ENCODE assay signal across 18 cellular contexts in the genomic region with DNA sequence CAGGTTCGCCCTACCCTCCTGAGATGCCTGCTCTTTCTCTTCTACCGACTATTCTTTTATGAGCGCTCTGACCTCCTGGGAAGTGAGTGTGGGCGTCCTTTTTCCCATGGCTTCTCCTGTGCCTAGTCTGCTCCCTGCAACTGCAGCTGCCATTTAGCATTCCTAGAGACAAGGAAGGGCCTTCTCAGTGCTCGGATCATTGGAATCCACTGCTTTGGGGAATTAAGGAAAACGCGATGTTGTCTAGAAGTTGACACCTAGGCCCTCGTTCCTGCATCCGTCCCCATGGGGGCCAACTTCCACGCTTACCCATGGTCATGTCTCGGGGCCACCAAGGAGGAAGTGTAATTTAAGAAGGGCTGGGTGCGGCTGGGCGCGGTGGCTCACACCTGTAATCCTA.
DNase-seq lines count a peak whose midpoint lies in the region; ATAC-seq and TF ChIP-seq lines count a peak whose summit lies in the region.
"Had no signal": no experiment of that assay in that cellular context is flagged by ENCODE, and none has a peak within 500 bp of the region (broad histone marks: within the 10 kb centered on the region; RNA-seq: fewer than 3 reads in every experiment).

No MANE protein-coding gene starts in this region.

- H3K36me3 Mint-ChIP-seq in activated naive CD4-positive, alpha-beta T cell treated with anti-CD3 and anti-CD28 coated beads, Interleukin-2, amount 50 U/mL, for 24 hours = peaks cover 5% of the 10 kb centered on the region
- peaks cover 14% of the 10 kb centered on the region for H3K36me3 Mint-ChIP-seq in activated naive CD4-positive, alpha-beta T cell treated with anti-CD3 and anti-CD28 coated beads, Interleukin-2, amount 10 ng/mL, durations not matched to agents 7 days and 5 days
- peaks cover 59% of the 10 kb centered on the region for H3K36me3 Mint-ChIP-seq in Caco-2 (ENCODE audit: insufficient read depth, unreplicated experiment)
- peaks cover 22% of the 10 kb centered on the region for H3K36me3 Mint-ChIP-seq in central memory CD8-positive, alpha-beta T cell (ENCODE audit: insufficient read depth)
- peaks cover 13% of the 10 kb centered on the region for H3K36me3 Mint-ChIP-seq in progenitor cell of endocrine pancreas (ENCODE audit: insufficient read depth)

- no peaks in the 10 kb centered on the region for H3K27me3 Mint-ChIP-seq in activated naive CD4-positive, alpha-beta T cell treated with anti-CD3 and anti-CD28 coated beads, Interleukin-2, amount 50 U/mL, for 24 hours
- no peaks in the 10 kb centered on the region for H3K27me3 Mint-ChIP-seq in activated naive CD4-positive, alpha-beta T cell treated with anti-CD3 and anti-CD28 coated beads, Interleukin-2, amount 10 ng/mL, durations not matched to agents 7 days and 5 days
- H3K27me3 Mint-ChIP-seq in Caco-2 (ENCODE audit: insufficient read depth, unreplicated experiment) = no peaks in the 10 kb centered on the region
- H3K27me3 Mint-ChIP-seq in central memory CD8-positive, alpha-beta T cell = no peaks in the 10 kb centered on the region
- H3K27me3 Mint-ChIP-seq in progenitor cell of endocrine pancreas = no peaks in the 10 kb centered on the region

- H3K4me1 Mint-ChIP-seq in activated naive CD4-positive, alpha-beta T cell treated with anti-CD3 and anti-CD28 coated beads, Interleukin-2, amount 50 U/mL, for 24 hours = peaks cover 15% of the 10 kb centered on the region
- peaks cover 15% of the 10 kb centered on the region for H3K4me1 Mint-ChIP-seq in activated naive CD4-positive, alpha-beta T cell treated with anti-CD3 and anti-CD28 coated beads, Interleukin-2, amount 10 ng/mL, durations not matched to agents 7 days and 5 days
- no peaks in the 10 kb centered on the region for H3K4me1 Mint-ChIP-seq in Caco-2 (ENCODE audit: low read depth, unreplicated experiment)
- H3K4me1 Mint-ChIP-seq in central memory CD8-positive, alpha-beta T cell = peaks cover 29% of the 10 kb centered on the region
- no peaks in the 10 kb centered on the region for H3K4me1 Mint-ChIP-seq in progenitor cell of endocrine pancreas (ENCODE audit: low read depth)

- no peak for TF ChIP-seq CTCF in Caco-2 (IDR thresholded peaks at IDR 0.05; ENCODE audit: insufficient read depth in 1 of 2, low read depth in 1 of 2, low read length in 1 of 2, severe bottlenecking in 1 of 2, unreplicated experiment in 1 of 2)
- TF ChIP-seq CTCF in progenitor cell of endocrine pancreas (IDR thresholded peaks at IDR 0.05; ENCODE audit: unreplicated experiment) = no peak

- DNase-seq in activated naive CD4-positive, alpha-beta T cell treated with anti-CD3 and anti-CD28 coated beads, Interleukin-2, amount 10 ng/mL, durations not matched to agents 7 days and 5 days = no peak
- DNase-seq in Caco-2 = no peak
- DNase-seq in central memory CD8-positive, alpha-beta T cell (ENCODE audit: low spot score in 2 of 2) = no peak
- DNase-seq in progenitor cell of endocrine pancreas (ENCODE audit: low spot score, unreplicated experiment) = no peak
- DNase-seq in DMS153 treated with DMSO at 0.1 percent for 48 hours (lab: John Stamatoyannopoulos, UW; ENCODE audit: unreplicated experiment) = no peak
- DNase-seq: BE2C; CD8-positive, alpha-beta T cell; DMS79; HFFc6; NCI-H1417; NCI-H187 treated with DMSO at 0.1 percent for 48 hours; NCI-H2227 treated with DMSO at 0.1 percent for 48 hours; NCI-H524; NCI-H82; RPMI8226; SIG-M5 had no signal

- H3K4me3 ChIP-seq in Caco-2 (ENCODE audit: low read depth, low read length) = no peak overlapping the region

- peak overlapping the region; percentile 79 for H3K27ac Mint-ChIP-seq in activated naive CD4-positive, alpha-beta T cell treated with anti-CD3 and anti-CD28 coated beads, Interleukin-2, amount 50 U/mL, for 24 hours
- H3K27ac Mint-ChIP-seq in activated naive CD4-positive, alpha-beta T cell treated with anti-CD3 and anti-CD28 coated beads, Interleukin-2, amount 10 ng/mL, durations not matched to agents 7 days and 5 days = no peak overlapping the region
- peak overlapping the region; percentile 60 for H3K27ac Mint-ChIP-seq in Caco-2 (ENCODE audit: unreplicated experiment)
- peak overlapping the region; percentile 1 for H3K27ac Mint-ChIP-seq in central memory CD8-positive, alpha-beta T cell (ENCODE audit: low read depth)
- peak overlapping the region; percentile 82 for H3K27ac Mint-ChIP-seq in progenitor cell of endocrine pancreas
- H3K27ac Mint-ChIP-seq: CD8-positive, alpha-beta T cell; HFFc6 had no signal

- POLR2A ChIA-PET in Caco-2 (lab: Charles Lee) = no interaction called here

- ATAC-seq in central memory CD8-positive, alpha-beta T cell (replicated peaks; ENCODE audit: extremely low read depth, poor library complexity, severe bottlenecking) = no peak
- no peak for ATAC-seq in GM21360 (IDR thresholded peaks at IDR 0.05; ENCODE audit: unreplicated experiment)
- ATAC-seq: CD8-positive, alpha-beta T cell had no signal

- CTCF ChIA-PET in activated naive CD4-positive, alpha-beta T cell treated with anti-CD3 and anti-CD28 coated beads, Interleukin-2, amount 10 ng/mL, durations not matched to agents 7 days and 5 days (lab: Charles Lee) = interaction anchor here (0.6 kb wide), 1 partner anchor 438 kb away, joined by 3 read pairs; no protein-coding TSS in a partner anchor
- CTCF ChIA-PET in Caco-2 (lab: Charles Lee) = no interaction called here

- no peaks in the 10 kb centered on the region for H3K9me3 Mint-ChIP-seq in activated naive CD4-positive, alpha-beta T cell treated with anti-CD3 and anti-CD28 coated beads, Interleukin-2, amount 50 U/mL, for 24 hours
- H3K9me3 Mint-ChIP-seq in activated naive CD4-positive, alpha-beta T cell treated with anti-CD3 and anti-CD28 coated beads, Interleukin-2, amount 10 ng/mL, durations not matched to agents 7 days and 5 days = no peaks in the 10 kb centered on the region
- H3K9me3 Mint-ChIP-seq in Caco-2 (ENCODE audit: unreplicated experiment) = no peaks in the 10 kb centered on the region
- H3K9me3 Mint-ChIP-seq in central memory CD8-positive, alpha-beta T cell = no peaks in the 10 kb centered on the region
- H3K9me3 Mint-ChIP-seq in progenitor cell of endocrine pancreas (ENCODE audit: low read depth) = no peaks in the 10 kb centered on the region
- H3K9me3 Mint-ChIP-seq: CD8-positive, alpha-beta T cell; HFFc6 had no signal

- no peaks in the 10 kb centered on the region for H3K9me3 ChIP-seq in Caco-2
- H3K9me3 ChIP-seq: BE2C had no signal

- intact Hi-C loops in Caco-2 (cut with micrococcal nuclease; ENCODE audit: unreplicated experiment) = no loop called here

- no peaks in the 10 kb centered on the region for H3K27me3 ChIP-seq in Caco-2 (replicated peaks; ENCODE audit: control insufficient read depth, insufficient read depth, low read length)
- H3K27me3 ChIP-seq: BE2C had no signal

- BruUV-seq in Caco-2 (replicated peaks; lab: Mats Ljungman, UMichigan) = no TSS peak

- H3K4me1 ChIP-seq in Caco-2 = no peaks in the 10 kb centered on the region
- H3K4me1 ChIP-seq: BE2C had no signal

- no peak overlapping the region for H3K4me3 Mint-ChIP-seq in activated naive CD4-positive, alpha-beta T cell treated with anti-CD3 and anti-CD28 coated beads, Interleukin-2, amount 50 U/mL, for 24 hours
- H3K4me3 Mint-ChIP-seq in activated naive CD4-positive, alpha-beta T cell treated with anti-CD3 and anti-CD28 coated beads, Interleukin-2, amount 10 ng/mL, durations not matched to agents 7 days and 5 days = no peak overlapping the region
- H3K4me3 Mint-ChIP-seq in Caco-2 (ENCODE audit: unreplicated experiment) = no peak overlapping the region
- no peak overlapping the region for H3K4me3 Mint-ChIP-seq in central memory CD8-positive, alpha-beta T cell
- H3K4me3 Mint-ChIP-seq in progenitor cell of endocrine pancreas (ENCODE audit: low read depth) = no peak overlapping the region
- H3K4me3 Mint-ChIP-seq: CD8-positive, alpha-beta T cell; HFFc6 had no signal

- no peaks in the 10 kb centered on the region; the same call in none of the 2 replicates for H3K36me3 ChIP-seq in Caco-2 (ENCODE audit: control insufficient read depth, insufficient read depth, low read length)
- H3K36me3 ChIP-seq: BE2C had no signal
